In genomic region chr22:50541667-50542026, GRCh38 we compare ENCODE assay signal across 10 cellular contexts. TPM values are rescaled to one million over a fixed set of nuclear protein-coding genes. Genes with fewer than 3 reads are reported as not detected.
A peak's percentile ranks its signal among the peaks of the same experiment; 100 is the strongest.
DNase-seq lines count a peak whose midpoint lies in the region; TF ChIP-seq lines count a peak whose summit lies in the region.
"Not testable (repeated sequence)": the region's sequence is repeated elsewhere in the genome, so short reads cannot be mapped to it uniquely, and the experiment has no call there.
"Had no signal": no experiment of that assay in that cellular context is flagged by ENCODE, and none has a peak within 500 bp of the region (broad histone marks: within the 10 kb centered on the region; RNA-seq: fewer than 3 reads in every experiment).

No MANE protein-coding gene starts in this region.

- H3K9me3 Mint-ChIP-seq in activated T-helper 2 cell treated with anti-CD3 and anti-CD28 coated beads, Interferon-gamma antibody, Interleukin-2, Interleukin-4, amounts not matched to agents 10 μg/mL and 5 μg/mL and 100 μg/mL, durations not matched to agents 14 hours and 24 hours and 36 hours; immature natural killer cell: not testable (repeated sequence)

- not testable (repeated sequence) for H3K4me2 ChIP-seq in KMS-11

- H3K4me1 Mint-ChIP-seq in activated T-helper 2 cell treated with anti-CD3 and anti-CD28 coated beads, Interferon-gamma antibody, Interleukin-2, Interleukin-4, amounts not matched to agents 10 μg/mL and 5 μg/mL and 100 μg/mL, durations not matched to agents 14 hours and 24 hours and 36 hours (ENCODE audit: low read depth), result peaks cover 63% of the 10 kb centered on the region
- peaks cover 55 to 64% of the 10 kb centered on the region in 2 donors for H3K4me1 Mint-ChIP-seq in immature natural killer cell

- H3K27me3 ChIP-seq in KMS-11 (ENCODE audit: insufficient read depth, low read depth); duodenal mucosa (ENCODE audit: control insufficient read depth in 1 of 2, insufficient read depth in 2 of 2, low read length in 2 of 2); vagina: not testable (repeated sequence)

- intact Hi-C loops in activated T-helper 2 cell treated with anti-CD3 and anti-CD28 coated beads, Interferon-gamma antibody, Interleukin-2, Interleukin-4, amounts not matched to agents 10 μg/mL and 5 μg/mL and 100 μg/mL, durations not matched to agents 14 hours and 24 hours and 36 hours (cut with micrococcal nuclease), result not testable (repeated sequence)
- intact Hi-C loops in vagina (cut with DNase I), result loop anchor here (5.0 kb wide), 1 partner anchor 41 kb away; the partner anchor contains the start of gene CHKB

- DNase-seq in GM04503 (ENCODE audit: low read depth) (peak; percentile 87), skeletal muscle cell (ENCODE audit: low read depth) (peak; percentile 56)
- not testable (repeated sequence) for DNase-seq in RWPE1 (ENCODE audit: low spot score); immature natural killer cell; vagina (ENCODE audit: extremely low spot score in 2 of 2)
- DNase-seq in activated T-helper 2 cell treated with anti-CD3 and anti-CD28 coated beads, Interferon-gamma antibody, Interleukin-2, Interleukin-4, amounts not matched to agents 10 μg/mL and 5 μg/mL and 100 μg/mL, durations not matched to agents 14 hours and 24 hours and 36 hours (ENCODE audit: low spot score), result peak; percentile 25

- H3K36me3 ChIP-seq in KMS-11 (ENCODE audit: insufficient read depth); duodenal mucosa (ENCODE audit: control insufficient read depth in 1 of 2, insufficient read depth in 2 of 2, low read length in 2 of 2); vagina: not testable (repeated sequence)

- not testable (repeated sequence) for H2AFZ ChIP-seq in KMS-11 (ENCODE audit: low read depth)

- H3K9ac ChIP-seq in KMS-11; duodenal mucosa (ENCODE audit: low read depth in 1 of 2, low read length in 2 of 2): not testable (repeated sequence)

- H3K36me3 Mint-ChIP-seq in activated T-helper 2 cell treated with anti-CD3 and anti-CD28 coated beads, Interferon-gamma antibody, Interleukin-2, Interleukin-4, amounts not matched to agents 10 μg/mL and 5 μg/mL and 100 μg/mL, durations not matched to agents 14 hours and 24 hours and 36 hours (ENCODE audit: low read depth); immature natural killer cell: not testable (repeated sequence)

- H3K4me3 Mint-ChIP-seq in activated T-helper 2 cell treated with anti-CD3 and anti-CD28 coated beads, Interferon-gamma antibody, Interleukin-2, Interleukin-4, amounts not matched to agents 10 μg/mL and 5 μg/mL and 100 μg/mL, durations not matched to agents 14 hours and 24 hours and 36 hours (ENCODE audit: low read depth); immature natural killer cell: not testable (repeated sequence)

- H4K20me1 ChIP-seq in KMS-11 (ENCODE audit: insufficient read depth), result not testable (repeated sequence)

- H3K27ac Mint-ChIP-seq in activated T-helper 2 cell treated with anti-CD3 and anti-CD28 coated beads, Interferon-gamma antibody, Interleukin-2, Interleukin-4, amounts not matched to agents 10 μg/mL and 5 μg/mL and 100 μg/mL, durations not matched to agents 14 hours and 24 hours and 36 hours, result peak overlapping the region; percentile 88
- peak overlapping the region; percentile 60 to 98 (median 90) for H3K27ac Mint-ChIP-seq in immature natural killer cell

- H3K27me3 Mint-ChIP-seq in activated T-helper 2 cell treated with anti-CD3 and anti-CD28 coated beads, Interferon-gamma antibody, Interleukin-2, Interleukin-4, amounts not matched to agents 10 μg/mL and 5 μg/mL and 100 μg/mL, durations not matched to agents 14 hours and 24 hours and 36 hours (ENCODE audit: low read depth), result not testable (repeated sequence)
- H3K27me3 Mint-ChIP-seq in immature natural killer cell (ENCODE audit: low read depth in 3 of 3), result peaks cover 2 to 13% (median 8%) of the 10 kb centered on the region in 3 donors

- H3K4me1 ChIP-seq in KMS-11 (ENCODE audit: low read depth, poor library complexity, severe bottlenecking), result peaks cover 68% of the 10 kb centered on the region
- H3K4me1 ChIP-seq in duodenal mucosa (ENCODE audit: control insufficient read depth in 1 of 2, insufficient read depth in 2 of 2, low read length in 2 of 2), result peaks cover 32 to 42% of the 10 kb centered on the region in 2 donors
- H3K4me1 ChIP-seq in vagina, result peaks cover 52% of the 10 kb centered on the region

- H3K27ac ChIP-seq in KMS-11, result peak overlapping the region; percentile 100; the same call in 1 of the 2 replicates
- H3K27ac ChIP-seq in RWPE1, result peak overlapping the region; percentile 85
- H3K27ac ChIP-seq in duodenal mucosa (ENCODE audit: low read depth, low read length), result peak overlapping the region; percentile 51
- H3K27ac ChIP-seq in vagina, result peak overlapping the region; percentile 96

- CTCF ChIA-PET in RWPE1 (lab: Yijun Ruan, JAX), result not testable (repeated sequence)

- TF ChIP-seq CTCF in KMS-11 (conservative IDR thresholded peaks at IDR 0.05; ENCODE audit: low read depth, low read length); RWPE1 (conservative IDR thresholded peaks at IDR 0.05; ENCODE audit: low read depth); vagina (IDR thresholded peaks at IDR 0.05): not testable (repeated sequence)

- not testable (repeated sequence) for TF ChIP-seq POLR2A in vagina (IDR thresholded peaks at IDR 0.05)

- not testable (repeated sequence) for H3K4me3 ChIP-seq in KMS-11 (IDR thresholded peaks at IDR 0.05; ENCODE audit: insufficient read depth, low read depth, low read length); skeletal muscle cell (ENCODE audit: low read depth, low read length); vagina
- H3K4me3 ChIP-seq in duodenal mucosa (ENCODE audit: low read depth in 1 of 2, low read length in 2 of 2), result peak overlapping the region in 1 of 2 donors; percentile 21

- not testable (repeated sequence) for H3K79me2 ChIP-seq in KMS-11 (ENCODE audit: insufficient read depth, low read depth)

- POLR2A ChIA-PET in RWPE1 (lab: Yijun Ruan, JAX; ENCODE audit: low non-redundant PET), result not testable (repeated sequence)

- H3K9me3 ChIP-seq in duodenal mucosa (ENCODE audit: control insufficient read depth in 1 of 2, low read length in 2 of 2); vagina: not testable (repeated sequence)

RNA-seq across cellular contexts. Expression of gene KLHDC7B, which starts 4.1 kb away (rescaled TPM):
- total RNA-seq in activated T-helper 2 cell treated with anti-CD3 and anti-CD28 coated beads, Interferon-gamma antibody, Interleukin-2, Interleukin-4, amounts not matched to agents 10 μg/mL and 5 μg/mL and 100 μg/mL, durations not matched to agents 14 hours and 24 hours and 36 hours, result 3.0 and 3.3 TPM in 2 replicates
- polyA plus RNA-seq in immature natural killer cell, result 1 to 10 TPM; 2.4 to 8.1 (median 4.5) TPM
- total RNA-seq in vagina, result 0.49 TPM
- total RNA-seq: dermis microvascular lymphatic vessel endothelial cell had no signal

RNA-seq across cellular contexts. Expression of gene TYMP, which starts 11.8 kb away (rescaled TPM):
- 35.9 and 36.9 TPM in 2 replicates for total RNA-seq in activated T-helper 2 cell treated with anti-CD3 and anti-CD28 coated beads, Interferon-gamma antibody, Interleukin-2, Interleukin-4, amounts not matched to agents 10 μg/mL and 5 μg/mL and 100 μg/mL, durations not matched to agents 14 hours and 24 hours and 36 hours
- polyA plus RNA-seq in immature natural killer cell, result 10 to 100 TPM; 21.2 to 31.2 (median 25.5) TPM
- total RNA-seq in vagina, result 82.0 TPM

RNA-seq across cellular contexts. Expression of gene SCO2, which starts 16.2 kb away (rescaled TPM):
- total RNA-seq in activated T-helper 2 cell treated with anti-CD3 and anti-CD28 coated beads, Interferon-gamma antibody, Interleukin-2, Interleukin-4, amounts not matched to agents 10 μg/mL and 5 μg/mL and 100 μg/mL, durations not matched to agents 14 hours and 24 hours and 36 hours, result 3.8 and 8.7 TPM in 2 replicates
- 10 to 100 TPM in 1 of 3 donors, 1 to 10 TPM in 2; 8.3 to 14.8 (median 9.9) TPM for polyA plus RNA-seq in immature natural killer cell
- 25.0 TPM for total RNA-seq in vagina

RNA-seq across cellular contexts. Expression of gene SYCE3, which starts 21.1 kb away (rescaled TPM):
- 0.62 TPM in 1 of 2 replicates, not detected in the other for total RNA-seq in activated T-helper 2 cell treated with anti-CD3 and anti-CD28 coated beads, Interferon-gamma antibody, Interleukin-2, Interleukin-4, amounts not matched to agents 10 μg/mL and 5 μg/mL and 100 μg/mL, durations not matched to agents 14 hours and 24 hours and 36 hours
- not detected for polyA plus RNA-seq in immature natural killer cell
- not detected for total RNA-seq in vagina
- total RNA-seq: dermis microvascular lymphatic vessel endothelial cell, neural crest cell had no signal

RNA-seq across cellular contexts. Expression of gene NCAPH2, which starts 33.6 kb away (rescaled TPM):
- 112 and 115 TPM in 2 replicates for total RNA-seq in activated T-helper 2 cell treated with anti-CD3 and anti-CD28 coated beads, Interferon-gamma antibody, Interleukin-2, Interleukin-4, amounts not matched to agents 10 μg/mL and 5 μg/mL and 100 μg/mL, durations not matched to agents 14 hours and 24 hours and 36 hours
- polyA plus RNA-seq in immature natural killer cell, result 10 to 100 TPM; 41.8 to 46.7 (median 46.5) TPM
- total RNA-seq in vagina, result 45.7 TPM
